In the genomic region with DNA sequence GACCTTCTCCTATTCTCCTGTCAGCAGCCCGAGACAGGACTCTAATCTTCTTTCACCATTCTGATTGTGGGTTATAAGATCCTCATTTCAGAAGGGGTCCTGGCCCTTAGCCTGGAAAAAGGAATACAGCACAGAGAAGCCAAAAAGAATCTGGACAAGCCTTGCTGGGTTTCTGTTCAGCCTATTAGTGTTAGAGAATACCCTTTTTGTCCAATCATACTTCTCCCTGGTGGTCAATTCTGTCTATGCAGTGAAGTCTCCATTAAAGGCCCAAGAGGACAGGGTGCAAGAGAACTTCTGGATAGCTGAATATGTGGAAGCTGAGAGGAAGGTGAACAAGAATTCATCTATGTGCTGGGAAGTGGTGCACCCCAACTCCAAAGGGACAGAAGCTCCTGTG, we compare ENCODE assay signal across 16 cellular contexts.
A peak's percentile ranks its signal among the peaks of the same experiment; 100 is the strongest.
DNase-seq lines count a peak whose midpoint lies in the region; TF ChIP-seq lines count a peak whose summit lies in the region.
"Had no signal": no experiment of that assay in that cellular context is flagged by ENCODE, and none has a peak within 500 bp of the region (broad histone marks: within the 10 kb centered on the region; RNA-seq: fewer than 3 reads in every experiment).

No MANE protein-coding gene starts in this region.

- H3K4me3 Mint-ChIP-seq in endodermal cell = no peak overlapping the region
- H3K4me3 Mint-ChIP-seq: CD14-positive monocyte had no signal

- H3K9me3 ChIP-seq in SK-N-SH = no peaks in the 10 kb centered on the region
- no peaks in the 10 kb centered on the region for H3K9me3 ChIP-seq in endodermal cell (ENCODE audit: control insufficient read depth, low read length)
- no peaks in the 10 kb centered on the region for H3K9me3 ChIP-seq in osteoblast (ENCODE audit: low read depth, low read length)
- H3K9me3 ChIP-seq: A549, SJSA1 had no signal

- H2AFZ ChIP-seq in SK-N-SH (ENCODE audit: low read depth) (no peak overlapping the region), osteoblast (ENCODE audit: low read length) (peak overlapping the region; percentile 67)

- H4K20me1 ChIP-seq in SK-N-SH (ENCODE audit: insufficient read depth) (no peaks in the 10 kb centered on the region), osteoblast (ENCODE audit: insufficient read depth, low read length) (no peaks in the 10 kb centered on the region)

- no peak for TF ChIP-seq RAD21 in SK-N-SH (IDR thresholded peaks at IDR 0.05; ENCODE audit: low read length)

- peaks cover 25% of the 10 kb centered on the region for H3K4me1 Mint-ChIP-seq in endodermal cell
- H3K4me1 Mint-ChIP-seq: CD14-positive monocyte had no signal

- TF ChIP-seq CTCF in SK-N-SH (IDR thresholded peaks at IDR 0.05) (peak; percentile 21; the same call in 1 of the 2 replicates), endodermal cell (conservative IDR thresholded peaks at IDR 0.05) (peak; percentile 59), osteoblast (IDR thresholded peaks at IDR 0.05; ENCODE audit: extremely low read depth, low read depth, low read length) (peak; percentile 18)

- H3K4me2 ChIP-seq in SK-N-SH (no peak overlapping the region), osteoblast (ENCODE audit: insufficient read depth, low read length) (peak overlapping the region; percentile 36)
- H3K4me2 ChIP-seq: A549 had no signal

- no peak for TF ChIP-seq EP300 in SK-N-SH (IDR thresholded peaks at IDR 0.05; ENCODE audit: borderline replicate concordance in 1 of 2, low read depth in 1 of 2, low read length in 1 of 2)

- no peak overlapping the region for H3K27ac Mint-ChIP-seq in endodermal cell
- H3K27ac Mint-ChIP-seq: CD14-positive monocyte had no signal

- CTCF ChIA-PET in SK-N-SH (lab: Yijun Ruan, JAX) = no interaction called here

- no peaks in the 10 kb centered on the region for H3K9me2 ChIP-seq in SK-N-SH

- POLR2A ChIA-PET in SK-N-SH (lab: Yijun Ruan, JAX) = no interaction called here

- H3K4me3 ChIP-seq in SK-N-SH (ENCODE audit: low read depth in 2 of 2, low read length in 1 of 2) = no peak overlapping the region
- H3K4me3 ChIP-seq in endodermal cell (ENCODE audit: low read length) = no peak overlapping the region
- H3K4me3 ChIP-seq in osteoblast (ENCODE audit: insufficient read depth, low read length) = no peak overlapping the region
- H3K4me3 ChIP-seq: A549, SJSA1 had no signal

- H3K79me2 ChIP-seq in SK-N-SH (ENCODE audit: insufficient read depth) (no peaks in the 10 kb centered on the region), osteoblast (ENCODE audit: insufficient read depth, low read length) (no peaks in the 10 kb centered on the region)

- no peak overlapping the region for H3K27ac ChIP-seq in SK-N-SH (ENCODE audit: low read depth in 2 of 2, low read length in 1 of 2)
- H3K27ac ChIP-seq in endodermal cell (ENCODE audit: low read depth, low read length) = no peak overlapping the region
- H3K27ac ChIP-seq in osteoblast (ENCODE audit: low read depth, low read length) = no peak overlapping the region
- H3K27ac ChIP-seq: A549, SJSA1 had no signal

- 53% methylated on average over 1 of the region's 1 CpG for WGBS in SK-N-SH (ENCODE audit: low lambda C conversion rate)
- WGBS in endodermal cell (ENCODE audit: insufficient coverage in 1 of 2, insufficient read length in 1 of 2), 2 experiments = 100% methylated on average over 1 of the region's 1 CpG; no CpG with 5 or more reads in 1 of the 2 experiments

- H3K27me3 ChIP-seq in SK-N-SH (ENCODE audit: insufficient read depth) (no peaks in the 10 kb centered on the region), endodermal cell (ENCODE audit: control insufficient read depth, insufficient read depth, low read length, poor library complexity, severe bottlenecking) (no peaks in the 10 kb centered on the region), osteoblast (ENCODE audit: insufficient read depth, low read length) (no peaks in the 10 kb centered on the region)
- H3K27me3 ChIP-seq: SJSA1 had no signal

- no peaks in the 10 kb centered on the region for H3K4me1 ChIP-seq in SK-N-SH (ENCODE audit: control insufficient read depth in 1 of 2, insufficient read depth in 2 of 2, low read depth in 1 of 2, low read length in 1 of 2)
- no peaks in the 10 kb centered on the region for H3K4me1 ChIP-seq in endodermal cell (ENCODE audit: control insufficient read depth, insufficient read depth, low read length)
- peaks cover 7% of the 10 kb centered on the region for H3K4me1 ChIP-seq in osteoblast (ENCODE audit: insufficient read depth, low read length)
- H3K4me1 ChIP-seq: A549, SJSA1 had no signal

- DNase-seq in ELR (ENCODE audit: low read depth) (peak; percentile 8), SK-N-SH (no peak), endodermal cell (no peak), osteoblast (ENCODE audit: insufficient read length, low spot score, missing footprints) (peak; percentile 23), inferior parietal cortex (ENCODE audit: extremely low spot score) (no peak), mucosa of gallbladder (ENCODE audit: low spot score) (no peak), medulla oblongata (ENCODE audit: extremely low spot score) (no peak)
- DNase-seq: DMS79, KG1, MV-4-11, NCI-H1694 treated with DMSO at 0.1 percent for 48 hours, NCI-H226, NCI-H524 had no signal

- H3K36me3 ChIP-seq in SK-N-SH (replicated peaks in 1 of 2; ENCODE audit: control insufficient read depth in 1 of 2, insufficient read depth in 2 of 2, low read length in 1 of 2) (no peaks in the 10 kb centered on the region), endodermal cell (ENCODE audit: control insufficient read depth, insufficient read depth, low read length) (no peaks in the 10 kb centered on the region), osteoblast (ENCODE audit: insufficient read depth, low read length) (no peaks in the 10 kb centered on the region)
- H3K36me3 ChIP-seq: SJSA1 had no signal

- no peaks in the 10 kb centered on the region for H3K27me3 Mint-ChIP-seq in endodermal cell (ENCODE audit: insufficient read depth)

- no peaks in the 10 kb centered on the region for H3F3A ChIP-seq in SK-N-SH (replicated peaks; ENCODE audit: insufficient read depth)

- peaks cover 3% of the 10 kb centered on the region for H3K36me3 Mint-ChIP-seq in endodermal cell (ENCODE audit: low read depth)
- H3K36me3 Mint-ChIP-seq: CD14-positive monocyte had no signal

- H3K9me3 Mint-ChIP-seq in endodermal cell = peaks cover 2% of the 10 kb centered on the region
- H3K9me3 Mint-ChIP-seq: CD14-positive monocyte had no signal

- no peak overlapping the region for H3K9ac ChIP-seq in SK-N-SH
- peak overlapping the region; percentile 15 for H3K9ac ChIP-seq in endodermal cell (ENCODE audit: extremely low read depth, low read length, poor library complexity, severe bottlenecking)

TF ChIP-seq in SK-N-SH, 30 proteins besides CTCF, POLR2A, EP300 and RAD21:
- TF ChIP-seq RFX5 (IDR thresholded peaks at IDR 0.05; ENCODE audit: low read length) (no peak), ELF1 (IDR thresholded peaks at IDR 0.05) (no peak)

Comparison
In these comparisons a context has a peak if more than half of its experiments do, and no peak if none do; other contexts are left out.
1. DNase-seq: peak in ELR (single experiment) and osteoblast (single experiment); none in SK-N-SH (single experiment), endodermal cell (single experiment), inferior parietal cortex (single experiment), mucosa of gallbladder (single experiment) and medulla oblongata (single experiment).
2. Peak in every context shown above with its lines, with median percentiles within 50 percentile points of each other: CTCF ChIP-seq.